24 cellular contexts compared by ENCODE assay signal in the genomic region with DNA sequence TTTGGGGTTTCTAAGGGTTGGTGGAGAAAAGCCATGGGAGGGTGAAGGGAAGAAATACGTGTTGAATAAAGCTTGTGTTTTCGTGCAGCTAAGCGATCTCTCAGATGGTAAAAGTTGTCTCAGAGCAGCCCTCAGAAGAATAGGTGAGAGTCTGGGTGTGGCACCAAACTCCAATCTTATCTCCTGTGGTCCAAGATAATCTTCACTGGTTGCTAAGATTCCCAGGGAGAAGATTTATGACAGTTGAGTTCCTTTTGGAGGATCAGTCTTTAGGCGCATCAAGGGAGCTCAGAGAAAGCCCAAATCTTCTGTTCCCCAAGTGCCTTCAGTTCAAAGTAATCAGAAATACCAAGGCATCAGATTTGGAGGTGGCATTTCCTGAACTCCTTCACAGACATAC.
A peak's percentile ranks its signal among the peaks of the same experiment; 100 is the strongest.
DNase-seq lines count a peak whose midpoint lies in the region; ATAC-seq and TF ChIP-seq lines count a peak whose summit lies in the region.
"Had no signal": no experiment of that assay in that cellular context is flagged by ENCODE, and none has a peak within 500 bp of the region (broad histone marks: within the 10 kb centered on the region; RNA-seq: fewer than 3 reads in every experiment).

No MANE protein-coding gene starts in this region.

- TF ChIP-seq CTCF in GM23338 (conservative IDR thresholded peaks at IDR 0.05; ENCODE audit: low read depth in 2 of 2) (no peak), mesothelial cell of epicardium (IDR thresholded peaks at IDR 0.05; ENCODE audit: unreplicated experiment) (no peak), CD14-positive monocyte (IDR thresholded peaks at IDR 0.05) (no peak)

- H3K27me3 ChIP-seq in GM23338 (ENCODE audit: insufficient read depth) = no peaks in the 10 kb centered on the region
- H3K27me3 ChIP-seq: BLaER1 had no signal

- peaks cover 29% of the 10 kb centered on the region for H3K4me1 Mint-ChIP-seq in GM23338
- H3K4me1 Mint-ChIP-seq in mesothelial cell of epicardium = peaks cover 27% of the 10 kb centered on the region
- H3K4me1 Mint-ChIP-seq in CD14-positive monocyte = peaks cover 6% of the 10 kb centered on the region

- no peaks in the 10 kb centered on the region for H3K79me2 ChIP-seq in GM23338 (replicated peaks; ENCODE audit: insufficient read depth)

- 0 out of 2 replicates have a peak, but pooled peaks cover 8% of the 10 kb centered on the region for H3K9me2 ChIP-seq in GM23338 (ENCODE audit: insufficient read depth)

- no peak overlapping the region for H3K27ac ChIP-seq in GM23338 (ENCODE audit: low read depth)
- H3K27ac ChIP-seq in cingulate gyrus (ENCODE audit: low read depth, low read length) = peak overlapping the region; percentile 35
- H3K27ac ChIP-seq: BLaER1, KMS-11, RWPE1 had no signal

- H3K9me3 Mint-ChIP-seq in GM23338 (no peaks in the 10 kb centered on the region), mesothelial cell of epicardium (no peaks in the 10 kb centered on the region), CD14-positive monocyte (no peaks in the 10 kb centered on the region)
- H3K9me3 Mint-ChIP-seq: CD4-positive, alpha-beta T cell had no signal

- H3K27ac Mint-ChIP-seq in GM23338 (no peak overlapping the region), mesothelial cell of epicardium (peak overlapping the region; percentile 7), CD14-positive monocyte (no peak overlapping the region)
- H3K27ac Mint-ChIP-seq: CD4-positive, alpha-beta T cell; IgD-negative memory B cell had no signal

- no peaks in the 10 kb centered on the region for H4K20me1 ChIP-seq in GM23338 (replicated peaks; ENCODE audit: insufficient read depth)
- H4K20me1 ChIP-seq: BLaER1 had no signal

- H3K27me3 Mint-ChIP-seq in GM23338 (ENCODE audit: insufficient read depth, low read depth, poor library complexity) (peaks cover 8% of the 10 kb centered on the region), mesothelial cell of epicardium (ENCODE audit: low read depth) (peaks cover 25% of the 10 kb centered on the region), CD14-positive monocyte (ENCODE audit: low read depth in 3 of 3) (peaks cover 22 to 28% (median 26%) of the 10 kb centered on the region in 3 donors)

- no peaks in the 10 kb centered on the region for H3F3A ChIP-seq in GM23338 (replicated peaks; ENCODE audit: low read depth)

- H3K4me3 Mint-ChIP-seq in GM23338 (no peak overlapping the region), mesothelial cell of epicardium (no peak overlapping the region), CD14-positive monocyte (no peak overlapping the region)
- H3K4me3 Mint-ChIP-seq: CD4-positive, alpha-beta T cell; IgD-negative memory B cell had no signal

- H3K4me3 ChIP-seq in GM23338 = no peak overlapping the region
- H3K4me3 ChIP-seq: BLaER1 had no signal

- H3K4me2 ChIP-seq in GM23338 = peak overlapping the region; percentile 28; the same call in 1 of the 2 replicates
- H3K4me2 ChIP-seq: BLaER1, KMS-11 had no signal

- H3K36me3 Mint-ChIP-seq in GM23338 (ENCODE audit: low read depth) = no peaks in the 10 kb centered on the region
- no peaks in the 10 kb centered on the region for H3K36me3 Mint-ChIP-seq in mesothelial cell of epicardium
- no peaks in the 10 kb centered on the region for H3K36me3 Mint-ChIP-seq in CD14-positive monocyte
- H3K36me3 Mint-ChIP-seq: IgD-negative memory B cell had no signal

- no peaks in the 10 kb centered on the region for H3K36me3 ChIP-seq in GM23338 (ENCODE audit: insufficient read depth)
- H3K36me3 ChIP-seq: BLaER1 had no signal

- no peak overlapping the region; the same call in 1 of the 2 replicates for H2AFZ ChIP-seq in GM23338

- H3K4me1 ChIP-seq in GM23338 (ENCODE audit: insufficient read depth) = peaks cover 20% of the 10 kb centered on the region

- intact Hi-C loops in CD14-positive monocyte (cut with micrococcal nuclease) = no loop called here

- ATAC-seq in GM23338 (no peak), HG02571 (IDR thresholded peaks at IDR 0.05; ENCODE audit: unreplicated experiment) (no peak), HG02840 (IDR thresholded peaks at IDR 0.05; ENCODE audit: low FRiP score, unreplicated experiment) (no peak)

- no peak for DNase-seq in GM23338 (ENCODE audit: low spot score)
- peak; percentile 40 for DNase-seq in NCI-H226
- no peak for DNase-seq in mesothelial cell of epicardium (ENCODE audit: low spot score in 2 of 2, unreplicated experiment in 2 of 2)
- DNase-seq in NCI-H69 (lab: John Stamatoyannopoulos, UW) = no peak
- no peak for DNase-seq in CD14-positive monocyte (ENCODE audit: low spot score)
- DNase-seq: CD4-positive, alpha-beta T cell; DMS53; NCI-H1092; NCI-H1436; NCI-H187; NCI-H2081 treated with DMSO at 0.1 percent for 48 hours; NCI-H2171; NCI-H345; NCI-H510A treated with DMSO at 0.1 percent for 48 hours; NCI-H774; SHP77; T-helper 1 cell had no signal

TF ChIP-seq in GM23338, 12 proteins besides CTCF, POLR2A, EP300 and RAD21 (continues in another document):
- TF ChIP-seq STAT1 (IDR thresholded peaks at IDR 0.05; ENCODE audit: unreplicated experiment) (no peak), JUNB (IDR thresholded peaks at IDR 0.05; ENCODE audit: unreplicated experiment) (no peak), ZNF331 (CRISPR knock-in tag; IDR thresholded peaks at IDR 0.05; ENCODE audit: low read depth) (no peak), ZNF114 (CRISPR knock-in tag; IDR thresholded peaks at IDR 0.05) (no peak), NANOG (IDR thresholded peaks at IDR 0.05; ENCODE audit: borderline replicate concordance) (no peak), EZH2 (IDR thresholded peaks at IDR 0.05; ENCODE audit: low read depth, unreplicated experiment) (no peak), POLR2AphosphoS5 (IDR thresholded peaks at IDR 0.05; ENCODE audit: low read depth) (no peak), CREB1 (CRISPR knock-in tag; IDR thresholded peaks at IDR 0.05; ENCODE audit: low read depth) (no peak)
- TF ChIP-seq, protein P1, sequence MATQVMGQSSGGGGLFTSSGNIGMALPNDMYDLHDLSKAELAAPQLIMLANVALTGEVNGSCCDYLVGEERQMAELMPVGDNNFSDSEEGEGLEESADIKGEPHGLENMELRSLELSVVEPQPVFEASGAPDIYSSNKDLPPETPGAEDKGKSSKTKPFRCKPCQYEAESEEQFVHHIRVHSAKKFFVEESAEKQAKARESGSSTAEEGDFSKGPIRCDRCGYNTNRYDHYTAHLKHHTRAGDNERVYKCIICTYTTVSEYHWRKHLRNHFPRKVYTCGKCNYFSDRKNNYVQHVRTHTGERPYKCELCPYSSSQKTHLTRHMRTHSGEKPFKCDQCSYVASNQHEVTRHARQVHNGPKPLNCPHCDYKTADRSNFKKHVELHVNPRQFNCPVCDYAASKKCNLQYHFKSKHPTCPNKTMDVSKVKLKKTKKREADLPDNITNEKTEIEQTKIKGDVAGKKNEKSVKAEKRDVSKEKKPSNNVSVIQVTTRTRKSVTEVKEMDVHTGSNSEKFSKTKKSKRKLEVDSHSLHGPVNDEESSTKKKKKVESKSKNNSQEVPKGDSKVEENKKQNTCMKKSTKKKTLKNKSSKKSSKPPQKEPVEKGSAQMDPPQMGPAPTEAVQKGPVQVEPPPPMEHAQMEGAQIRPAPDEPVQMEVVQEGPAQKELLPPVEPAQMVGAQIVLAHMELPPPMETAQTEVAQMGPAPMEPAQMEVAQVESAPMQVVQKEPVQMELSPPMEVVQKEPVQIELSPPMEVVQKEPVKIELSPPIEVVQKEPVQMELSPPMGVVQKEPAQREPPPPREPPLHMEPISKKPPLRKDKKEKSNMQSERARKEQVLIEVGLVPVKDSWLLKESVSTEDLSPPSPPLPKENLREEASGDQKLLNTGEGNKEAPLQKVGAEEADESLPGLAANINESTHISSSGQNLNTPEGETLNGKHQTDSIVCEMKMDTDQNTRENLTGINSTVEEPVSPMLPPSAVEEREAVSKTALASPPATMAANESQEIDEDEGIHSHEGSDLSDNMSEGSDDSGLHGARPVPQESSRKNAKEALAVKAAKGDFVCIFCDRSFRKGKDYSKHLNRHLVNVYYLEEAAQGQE (IDR thresholded peaks at IDR 0.05; ENCODE audit: unreplicated experiment) = no peak
- TF ChIP-seq, protein P2, sequence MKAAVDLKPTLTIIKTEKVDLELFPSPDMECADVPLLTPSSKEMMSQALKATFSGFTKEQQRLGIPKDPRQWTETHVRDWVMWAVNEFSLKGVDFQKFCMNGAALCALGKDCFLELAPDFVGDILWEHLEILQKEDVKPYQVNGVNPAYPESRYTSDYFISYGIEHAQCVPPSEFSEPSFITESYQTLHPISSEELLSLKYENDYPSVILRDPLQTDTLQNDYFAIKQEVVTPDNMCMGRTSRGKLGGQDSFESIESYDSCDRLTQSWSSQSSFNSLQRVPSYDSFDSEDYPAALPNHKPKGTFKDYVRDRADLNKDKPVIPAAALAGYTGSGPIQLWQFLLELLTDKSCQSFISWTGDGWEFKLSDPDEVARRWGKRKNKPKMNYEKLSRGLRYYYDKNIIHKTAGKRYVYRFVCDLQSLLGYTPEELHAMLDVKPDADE (IDR thresholded peaks at IDR 0.05) = no peak
